1 cellular context compared by ENCODE assay signal in genomic region chr17:49752508-49752907, GRCh38.
TF ChIP-seq lines count a peak whose summit lies in the region.

No MANE protein-coding gene starts in this region.

TF ChIP-seq in WTC11, 78 proteins besides CTCF, POLR2A, EP300 and RAD21 (continued from another document):
- TF ChIP-seq USF2 (CRISPR knock-in tag; IDR thresholded peaks at IDR 0.05), result no peak
